In the genomic region with DNA sequence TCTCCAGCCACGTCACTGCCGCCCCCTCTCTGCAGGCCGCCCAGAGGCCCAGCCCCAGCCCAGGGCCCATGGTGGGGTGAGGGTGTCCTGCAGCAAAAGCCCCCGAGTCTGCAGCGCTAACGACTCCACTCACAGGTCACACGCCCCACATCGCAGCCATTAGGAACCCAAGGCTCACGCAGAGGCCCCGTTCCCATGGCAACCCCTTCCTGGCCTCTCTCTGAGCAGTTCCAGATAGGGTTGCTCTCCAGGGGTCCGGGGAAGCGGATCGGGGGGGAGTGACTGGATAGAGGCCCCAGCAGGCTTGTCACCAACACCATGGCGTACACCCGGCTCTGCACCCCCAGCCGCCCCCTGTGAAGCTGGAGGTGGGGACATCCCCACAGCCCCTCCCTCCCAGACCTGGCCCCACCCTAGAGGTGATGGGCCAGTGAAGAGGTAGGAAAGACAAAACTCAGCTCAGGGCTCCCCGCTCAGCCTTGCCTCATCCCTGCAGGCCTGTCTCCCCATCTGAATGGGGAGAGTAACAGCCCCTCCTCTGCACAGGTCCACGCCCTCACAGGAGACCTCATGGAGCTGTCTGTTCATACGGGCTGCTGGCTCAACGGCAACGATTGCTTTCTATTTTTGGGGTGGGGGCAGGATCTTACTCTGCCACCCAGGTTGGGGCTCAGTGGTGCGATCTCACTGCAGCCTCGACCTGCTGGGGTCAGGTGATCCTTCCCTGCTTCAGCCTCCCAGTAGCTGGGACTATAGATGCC, we compare ENCODE assay signal across 11 cellular contexts. TPM values are rescaled to one million over a fixed set of nuclear protein-coding genes. Genes with fewer than 3 reads are reported as not detected.
DNase-seq lines count a peak whose midpoint lies in the region; ATAC-seq and TF ChIP-seq lines count a peak whose summit lies in the region.
"Had no signal": no experiment of that assay in that cellular context is flagged by ENCODE, and none has a peak within 500 bp of the region (broad histone marks: within the 10 kb centered on the region; RNA-seq: fewer than 3 reads in every experiment).

No MANE protein-coding gene starts in this region.

- no peak overlapping the region for H3K4me3 ChIP-seq in AG10803 (ENCODE audit: low read length)
- H3K4me3 ChIP-seq in choroid plexus epithelial cell (ENCODE audit: low read depth, low read length): peak overlapping the region; percentile 27
- peak overlapping the region in 1 of 2 donors; percentile 11 for H3K4me3 ChIP-seq in muscle layer of colon (ENCODE audit: low read depth in 1 of 2, low read length in 2 of 2)
- no peak overlapping the region for H3K4me3 ChIP-seq in OCI-LY7 (ENCODE audit: low read depth, low read length, poor library complexity, severe bottlenecking)

- H3K4me1 ChIP-seq in muscle layer of colon (ENCODE audit: insufficient read depth, low read length) (peaks cover 47% of the 10 kb centered on the region), OCI-LY7 (ENCODE audit: insufficient read depth, low read length, poor library complexity, severe bottlenecking) (no peaks in the 10 kb centered on the region)

- H2AFZ ChIP-seq in OCI-LY7 (ENCODE audit: low read length): no peak overlapping the region

- no peak overlapping the region for H3K9ac ChIP-seq in muscle layer of colon (ENCODE audit: low read length)

- POLR2A ChIA-PET in OCI-LY7 (lab: Charles Lee): no interaction called here

- H3K79me2 ChIP-seq in OCI-LY7 (ENCODE audit: insufficient read depth, low read depth, low read length): no peaks in the 10 kb centered on the region

- H3K9me2 ChIP-seq in OCI-LY7 (ENCODE audit: insufficient read depth, low read length): no peaks in the 10 kb centered on the region

- DNase-seq in AG10803 (ENCODE audit: low read depth) (peak; percentile 15), NCI-H1417 (lab: John Stamatoyannopoulos, UW) (peak; percentile 11 to 97 (median 93)), choroid plexus epithelial cell (ENCODE audit: low read depth) (peak; percentile 81), dedifferentiated amniotic fluid mesenchymal stem cell (ENCODE audit: extremely low spot score) (no peak), OCI-LY7 (ENCODE audit: low spot score) (no peak), CD1c-positive myeloid dendritic cell (ENCODE audit: extremely low spot score) (no peak)
- DNase-seq: NCI-H2171 treated with DMSO at 0.1 percent for 48 hours had no signal

- H4K20me1 ChIP-seq in OCI-LY7 (ENCODE audit: insufficient read depth, low read length): no peaks in the 10 kb centered on the region; the same call in 1 of the 2 replicates

- no peaks in the 10 kb centered on the region for H3K27me3 ChIP-seq in muscle layer of colon (ENCODE audit: control insufficient read depth in 1 of 2, insufficient read depth in 2 of 2, low read length in 2 of 2)

- BruUV-seq in OCI-LY7 (replicated peaks; lab: Mats Ljungman, UMichigan): no TSS peak

- intact Hi-C loops in OCI-LY7 (cut with micrococcal nuclease; ENCODE audit: unreplicated experiment): no loop called here

- H3K27ac ChIP-seq in muscle layer of colon (ENCODE audit: low read depth, low read length): peak overlapping the region; percentile 34
- no peak overlapping the region for H3K27ac ChIP-seq in OCI-LY7 (ENCODE audit: low read depth, low read length, poor library complexity, severe bottlenecking)
- H3K27ac ChIP-seq: C4-2B had no signal

- H3K36me3 ChIP-seq in muscle layer of colon (ENCODE audit: insufficient read depth, low read length) (peaks cover 21% of the 10 kb centered on the region), OCI-LY7 (ENCODE audit: insufficient read depth, low read length) (peaks cover 12% of the 10 kb centered on the region)

- CTCF ChIA-PET in OCI-LY7 (lab: Charles Lee; ENCODE audit: unreplicated experiment): no interaction called here

- ATAC-seq in HG02852 (IDR thresholded peaks at IDR 0.05; ENCODE audit: unreplicated experiment): no peak
- ATAC-seq: activated T-helper 17 cell treated with anti-CD3 and anti-CD28 coated beads, Interleukin-2, amount 50 U/mL, for 72 hours had no signal

- no peaks in the 10 kb centered on the region for H3K9me3 ChIP-seq in muscle layer of colon (ENCODE audit: low read length)
- no peaks in the 10 kb centered on the region for H3K9me3 ChIP-seq in OCI-LY7 (ENCODE audit: low read length)

- H3K4me2 ChIP-seq in OCI-LY7 (ENCODE audit: low read length): no peak overlapping the region

- TF ChIP-seq CTCF in AG10803 (conservative IDR thresholded peaks at IDR 0.05; ENCODE audit: low read length): no peak
- no peak for TF ChIP-seq CTCF in choroid plexus epithelial cell (conservative IDR thresholded peaks at IDR 0.05; ENCODE audit: low read depth, low read length)
- TF ChIP-seq CTCF in OCI-LY7 (conservative IDR thresholded peaks at IDR 0.05; ENCODE audit: low read length): no peak

RNA-seq across cellular contexts. Expression of gene TNRC18, which starts 41.2 kb away (rescaled TPM):
- total RNA-seq in OCI-LY7 (2014; rRNA removed; shearing (Covaris generic)): 12.2 and 21.2 TPM in 2 replicates
- 64.2 and 70.4 TPM in 2 replicates for total RNA-seq in OCI-LY7 (2022)

Comparison
In these comparisons a context has a peak if more than half of its experiments do, and no peak if none do; other contexts are left out.
1. DNase-seq: peak in AG10803 (single experiment), NCI-H1417 (3 of 3) and choroid plexus epithelial cell (single experiment); none in dedifferentiated amniotic fluid mesenchymal stem cell (single experiment), OCI-LY7 (single experiment) and CD1c-positive myeloid dendritic cell (single experiment).